13 cellular contexts compared by ENCODE assay signal in genomic region chr22:43148581-43148980, GRCh38. TPM values are rescaled to one million over a fixed set of nuclear protein-coding genes. Genes with fewer than 3 reads are reported as not detected.
DNase-seq lines count a peak whose midpoint lies in the region; ATAC-seq lines count a peak whose summit lies in the region.
"Had no signal": no experiment of that assay in that cellular context is flagged by ENCODE, and none has a peak within 500 bp of the region (broad histone marks: within the 10 kb centered on the region; RNA-seq: fewer than 3 reads in every experiment).

No MANE protein-coding gene starts in this region.

- peaks cover 4% of the 10 kb centered on the region for H3K36me3 Mint-ChIP-seq in activated CD4-positive, alpha-beta T cell treated with anti-CD3 and anti-CD28 coated beads, Interleukin-2, amount 10 ng/mL, durations not matched to agents 24 days and 14 days (ENCODE audit: low read depth)
- H3K36me3 Mint-ChIP-seq in stimulated activated memory B cell treated with anti-CD40 and anti-IgM and Interleukin-4, amounts not matched to agents 10 μg/mL and 1 μg/mL and 100 μg/mL, for 72 hours: no peaks in the 10 kb centered on the region

- intact Hi-C loops in activated CD4-positive, alpha-beta T cell treated with anti-CD3 and anti-CD28 coated beads, Interleukin-2, amount 10 ng/mL, durations not matched to agents 24 days and 14 days (cut with micrococcal nuclease): no loop called here

- H3K27ac Mint-ChIP-seq in activated CD4-positive, alpha-beta T cell treated with anti-CD3 and anti-CD28 coated beads, Interleukin-2, amount 10 ng/mL, durations not matched to agents 24 days and 14 days: peak overlapping the region; percentile 56
- peak overlapping the region; percentile 40 for H3K27ac Mint-ChIP-seq in stimulated activated memory B cell treated with anti-CD40 and anti-IgM and Interleukin-4, amounts not matched to agents 10 μg/mL and 1 μg/mL and 100 μg/mL, for 72 hours

- H3K4me1 Mint-ChIP-seq in activated CD4-positive, alpha-beta T cell treated with anti-CD3 and anti-CD28 coated beads, Interleukin-2, amount 10 ng/mL, durations not matched to agents 24 days and 14 days: peaks cover 29% of the 10 kb centered on the region
- peaks cover 63% of the 10 kb centered on the region for H3K4me1 Mint-ChIP-seq in stimulated activated memory B cell treated with anti-CD40 and anti-IgM and Interleukin-4, amounts not matched to agents 10 μg/mL and 1 μg/mL and 100 μg/mL, for 72 hours

- H3K27ac ChIP-seq in esophagus (ENCODE audit: low read depth in 2 of 2, low read length in 1 of 2): peak overlapping the region; percentile 45 to 52

- H3K4me1 ChIP-seq in esophagus (ENCODE audit: control insufficient read depth in 2 of 2, insufficient read depth in 2 of 2, low read length in 1 of 2): peaks cover 0 to 13% of the 10 kb centered on the region in 2 donors

- H3K27me3 Mint-ChIP-seq in activated CD4-positive, alpha-beta T cell treated with anti-CD3 and anti-CD28 coated beads, Interleukin-2, amount 10 ng/mL, durations not matched to agents 24 days and 14 days: no peaks in the 10 kb centered on the region
- H3K27me3 Mint-ChIP-seq in stimulated activated memory B cell treated with anti-CD40 and anti-IgM and Interleukin-4, amounts not matched to agents 10 μg/mL and 1 μg/mL and 100 μg/mL, for 72 hours: peaks cover 9% of the 10 kb centered on the region
- H3K27me3 Mint-ChIP-seq: T-helper 17 cell had no signal

- no peak for ATAC-seq in stimulated activated memory B cell treated with anti-CD40 and anti-IgM and Interleukin-4, amounts not matched to agents 10 μg/mL and 1 μg/mL and 100 μg/mL, for 72 hours
- ATAC-seq: T-helper 17 cell had no signal

- peak overlapping the region; percentile 58 for H3K4me3 Mint-ChIP-seq in activated CD4-positive, alpha-beta T cell treated with anti-CD3 and anti-CD28 coated beads, Interleukin-2, amount 10 ng/mL, durations not matched to agents 24 days and 14 days
- no peak overlapping the region for H3K4me3 Mint-ChIP-seq in stimulated activated memory B cell treated with anti-CD40 and anti-IgM and Interleukin-4, amounts not matched to agents 10 μg/mL and 1 μg/mL and 100 μg/mL, for 72 hours

- H3K9me3 Mint-ChIP-seq in activated CD4-positive, alpha-beta T cell treated with anti-CD3 and anti-CD28 coated beads, Interleukin-2, amount 10 ng/mL, durations not matched to agents 24 days and 14 days: no peaks in the 10 kb centered on the region
- H3K9me3 Mint-ChIP-seq in stimulated activated memory B cell treated with anti-CD40 and anti-IgM and Interleukin-4, amounts not matched to agents 10 μg/mL and 1 μg/mL and 100 μg/mL, for 72 hours: no peaks in the 10 kb centered on the region

- WGBS in esophagus, 2 donors: 50 to 60% methylated on average over 6 of the region's 6 CpGs

- H3K4me3 ChIP-seq in esophagus (ENCODE audit: low read depth in 1 of 2, low read length in 2 of 2): no peak overlapping the region

- peak; percentile 67 for DNase-seq in activated CD4-positive, alpha-beta T cell treated with anti-CD3 and anti-CD28 coated beads, Interleukin-2, amount 10 ng/mL, durations not matched to agents 24 days and 14 days
- no peak for DNase-seq in activated CD4-positive, alpha-beta T cell treated with anti-CD3 and anti-CD28 coated beads for 4 hours
- peak; percentile 33 for DNase-seq in NOMO-1 treated with DMSO at 0.1 percent for 48 hours (lab: John Stamatoyannopoulos, UW; ENCODE audit: unreplicated experiment)
- DNase-seq in NCI-H1417 (lab: John Stamatoyannopoulos, UW): no peak
- no peak for DNase-seq in CD1c-positive myeloid dendritic cell (ENCODE audit: extremely low spot score)
- no peak for DNase-seq in cerebellar nuclear complex (lab: John Stamatoyannopoulos, UW)
- DNase-seq: activated CD4-positive, alpha-beta T cell treated with anti-CD3 and anti-CD28 coated beads, Interleukin-2, amount 50 U/mL, for 48 hours; activated effector memory CD4-positive, alpha-beta T cell treated with Interleukin-2 at 50 U/mL for 16 hours; NCI-H524 treated with DMSO at 0.1 percent for 48 hours; stimulated activated naive CD4-positive, alpha-beta T cell; T-helper 17 cell had no signal

- no peaks in the 10 kb centered on the region for H3K9me3 ChIP-seq in esophagus (ENCODE audit: control insufficient read depth in 2 of 2, insufficient read depth in 1 of 2, low read depth in 1 of 2, low read length in 1 of 2)

- no peaks in the 10 kb centered on the region for H3K36me3 ChIP-seq in esophagus (ENCODE audit: control insufficient read depth in 2 of 2, insufficient read depth in 2 of 2, low read length in 1 of 2)

- H3K27me3 ChIP-seq in esophagus (ENCODE audit: control insufficient read depth in 1 of 2, insufficient read depth in 2 of 2, low read length in 2 of 2): no peaks in the 10 kb centered on the region

RNA-seq across cellular contexts. Expression of gene TSPO, which starts 2.8 kb away (rescaled TPM):
- total RNA-seq in activated CD4-positive, alpha-beta T cell treated with anti-CD3 and anti-CD28 coated beads, Interleukin-2, amount 10 ng/mL, durations not matched to agents 24 days and 14 days: 126 and 138 TPM in 2 replicates
- 100 to 1,000 TPM; 660 to 791 TPM for polyA plus RNA-seq in esophagus

RNA-seq across cellular contexts. Expression of gene MCAT, which starts 5.4 kb away (rescaled TPM):
- total RNA-seq in activated CD4-positive, alpha-beta T cell treated with anti-CD3 and anti-CD28 coated beads, Interleukin-2, amount 10 ng/mL, durations not matched to agents 24 days and 14 days: 20.9 and 24.3 TPM in 2 replicates
- polyA plus RNA-seq in esophagus: 10 to 100 TPM; 10.2 to 16.6 TPM

RNA-seq across cellular contexts. Expression of gene BIK, which starts 38.0 kb away (rescaled TPM):
- total RNA-seq in activated CD4-positive, alpha-beta T cell treated with anti-CD3 and anti-CD28 coated beads, Interleukin-2, amount 10 ng/mL, durations not matched to agents 24 days and 14 days: 1.7 and 2.5 TPM in 2 replicates
- polyA plus RNA-seq in esophagus: 10 to 100 TPM; 11.4 to 18.5 TPM

RNA-seq across cellular contexts. Expression of gene TTLL12, which starts 38.4 kb away (rescaled TPM):
- 118 TPM in 2 replicates for total RNA-seq in activated CD4-positive, alpha-beta T cell treated with anti-CD3 and anti-CD28 coated beads, Interleukin-2, amount 10 ng/mL, durations not matched to agents 24 days and 14 days
- polyA plus RNA-seq in esophagus: 10 to 100 TPM; 79.5 to 96.4 TPM

RNA-seq across cellular contexts. Expression of gene TTLL1, which starts 59.4 kb away (rescaled TPM):
- 2.6 TPM in 2 replicates for total RNA-seq in activated CD4-positive, alpha-beta T cell treated with anti-CD3 and anti-CD28 coated beads, Interleukin-2, amount 10 ng/mL, durations not matched to agents 24 days and 14 days
- polyA plus RNA-seq in esophagus: 1 to 10 TPM; 2.2 to 2.4 TPM

Comparison
In these comparisons a context has a peak if more than half of its experiments do, and no peak if none do; other contexts are left out.
1. DNase-seq: peak in activated CD4-positive, alpha-beta T cell treated with anti-CD3 and anti-CD28 coated beads, Interleukin-2, amount 10 ng/mL, durations not matched to agents 24 days and 14 days (single experiment) and NOMO-1 treated with DMSO at 0.1 percent for 48 hours (single experiment); none in activated CD4-positive, alpha-beta T cell treated with anti-CD3 and anti-CD28 coated beads for 4 hours (0 of 2), NCI-H1417 (0 of 3), CD1c-positive myeloid dendritic cell (single experiment) and cerebellar nuclear complex (0 of 2).